ENCODE assay signal across 27 cellular contexts in the genomic region with DNA sequence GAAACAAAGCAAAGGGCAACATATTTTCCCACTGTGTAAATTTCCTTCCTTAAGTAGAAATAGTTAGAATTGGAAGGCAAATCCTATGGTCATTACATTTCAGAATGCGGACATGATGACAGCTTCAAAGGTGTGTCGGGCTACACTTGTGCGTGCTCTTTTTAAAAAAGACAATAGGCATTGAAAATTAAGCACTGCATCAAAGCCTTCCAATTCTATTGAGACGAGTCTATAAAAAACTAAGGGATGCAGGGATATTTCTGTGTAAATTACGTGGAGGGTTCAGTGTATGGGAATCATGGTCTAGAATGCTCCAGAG.
"Had no signal": no experiment of that assay in that cellular context is flagged by ENCODE, and none has a peak within 500 bp of the region (broad histone marks: within the 10 kb centered on the region; RNA-seq: fewer than 3 reads in every experiment).

No MANE protein-coding gene starts in this region.

- H3K27ac ChIP-seq: cardiac muscle cell, RWPE1 had no signal

- H3K9me3 Mint-ChIP-seq: activated CD4-positive, alpha-beta T cell treated with anti-CD3 and anti-CD28 coated beads, Interleukin-2, amount 10 ng/mL, durations not matched to agents 24 days and 14 days; activated naive CD4-positive, alpha-beta T cell treated with anti-CD3 and anti-CD28 coated beads for 36 hours; brain had no signal

- H3K4me3 Mint-ChIP-seq: activated CD4-positive, alpha-beta T cell treated with anti-CD3 and anti-CD28 coated beads, Interleukin-2, amount 10 ng/mL, durations not matched to agents 24 days and 14 days; activated CD8-positive, alpha-beta memory T cell treated with anti-CD3 and anti-CD28 coated beads, Interleukin-2, amount 10 ng/mL, durations not matched to agents 7 days and 5 days; activated naive CD4-positive, alpha-beta T cell treated with anti-CD3 and anti-CD28 coated beads for 36 hours; activated naive CD8-positive, alpha-beta T cell; activated T-cell treated with anti-CD3 and anti-CD28 coated beads, Interleukin-2, amount 50 U/mL, for 4 hours; brain; T-helper 1 cell treated with Interleukin-12 subunit alpha and Interleukin-12 subunit beta and Interleukin-4 antibody, amounts not matched to agents 30 μg/mL and 1 μg/mL, for 36 hours; WTC11 had no signal

- DNase-seq: activated CD4-positive, alpha-beta T cell treated with anti-CD3 and anti-CD28 coated beads for 1 hour; activated CD4-positive, alpha-beta T cell treated with anti-CD3 and anti-CD28 coated beads, Interleukin-2, amount 10 ng/mL, durations not matched to agents 24 days and 14 days; activated CD4-positive, alpha-beta T cell treated with anti-CD3 and anti-CD28 coated beads, Interleukin-2, amount 50 U/mL, for 48 hours; activated CD8-positive, alpha-beta memory T cell treated with anti-CD3 and anti-CD28 coated beads, Interleukin-2, amount 10 ng/mL, durations not matched to agents 7 days and 5 days; activated gamma-delta T cell; activated naive CD4-positive, alpha-beta T cell treated with anti-CD3 and anti-CD28 coated beads for 36 hours; activated T-cell treated with anti-CD3 and anti-CD28 coated beads, Interleukin-2, amount 50 U/mL, for 4 hours; amygdala; MM.1S; NCI-H1105; NCI-H1436; NCI-H1694 treated with DMSO at 0.1 percent for 48 hours; NCI-H2029 treated with DMSO at 0.1 percent for 48 hours; NCI-H345; NCI-H510A; NCI-H526 treated with DMSO at 0.1 percent for 48 hours; NCI-H82; NK-92 treated with Interleukin-12 subunit alpha and Interleukin-12 subunit beta, amount 100 ng/mL, for 24 hours; OCI-M1; SHP77 treated with DMSO at 0.1 percent for 48 hours; T-helper 9 cell had no signal

- H3K27ac Mint-ChIP-seq: activated CD4-positive, alpha-beta T cell treated with anti-CD3 and anti-CD28 coated beads, Interleukin-2, amount 10 ng/mL, durations not matched to agents 24 days and 14 days; activated CD8-positive, alpha-beta memory T cell treated with anti-CD3 and anti-CD28 coated beads, Interleukin-2, amount 10 ng/mL, durations not matched to agents 7 days and 5 days; activated naive CD4-positive, alpha-beta T cell treated with anti-CD3 and anti-CD28 coated beads for 36 hours; activated naive CD8-positive, alpha-beta T cell; T-helper 1 cell treated with Interleukin-12 subunit alpha and Interleukin-12 subunit beta and Interleukin-4 antibody, amounts not matched to agents 30 μg/mL and 1 μg/mL, for 36 hours; WTC11 had no signal

- H3K4me3 ChIP-seq: cardiac muscle cell had no signal

- H3K4me1 Mint-ChIP-seq: activated CD4-positive, alpha-beta T cell treated with anti-CD3 and anti-CD28 coated beads, Interleukin-2, amount 10 ng/mL, durations not matched to agents 24 days and 14 days; activated CD8-positive, alpha-beta memory T cell treated with anti-CD3 and anti-CD28 coated beads, Interleukin-2, amount 10 ng/mL, durations not matched to agents 7 days and 5 days had no signal

- H3K27me3 Mint-ChIP-seq: activated CD4-positive, alpha-beta T cell treated with anti-CD3 and anti-CD28 coated beads, Interleukin-2, amount 10 ng/mL, durations not matched to agents 24 days and 14 days; activated CD8-positive, alpha-beta memory T cell treated with anti-CD3 and anti-CD28 coated beads, Interleukin-2, amount 10 ng/mL, durations not matched to agents 7 days and 5 days; activated naive CD8-positive, alpha-beta T cell had no signal

- H3K36me3 Mint-ChIP-seq: activated CD8-positive, alpha-beta memory T cell treated with anti-CD3 and anti-CD28 coated beads, Interleukin-2, amount 10 ng/mL, durations not matched to agents 7 days and 5 days; activated naive CD8-positive, alpha-beta T cell; brain; WTC11 had no signal

- H3K27me3 ChIP-seq: cardiac muscle cell had no signal

- H3K36me3 ChIP-seq: cardiac muscle cell had no signal
